ENCODE assay signal across 1 cellular context in genomic region chr1:162349635-162350330, GRCh38.
TF ChIP-seq lines count a peak whose summit lies in the region.

No MANE protein-coding gene starts in this region.

TF ChIP-seq in K562, 482 proteins besides CTCF, POLR2A, EP300 and RAD21 (continues in another document):
- 0 out of 2 replicates have a peak, but pooled peaks have one; percentile 49 for TF ChIP-seq LEF1 (IDR thresholded peaks at IDR 0.05)
- TF ChIP-seq ZNF224 (CRISPR knock-in tag; IDR thresholded peaks at IDR 0.05): no peak
- TF ChIP-seq MBD2 (IDR thresholded peaks at IDR 0.05; ENCODE audit: borderline replicate concordance, low read depth): no peak
- peak in 1 of 2 experiments; percentile 33; a peak in 1 of 4 replicates for TF ChIP-seq MNT (conservative IDR thresholded peaks at IDR 0.05)
- no peak for TF ChIP-seq PATZ1 (CRISPR knock-in tag; IDR thresholded peaks at IDR 0.05; ENCODE audit: borderline replicate concordance)
- no peak for TF ChIP-seq ZNF449 (CRISPR knock-in tag; IDR thresholded peaks at IDR 0.05)
- peak; percentile 49 for TF ChIP-seq EP400 (IDR thresholded peaks at IDR 0.05)
- TF ChIP-seq SP1 (CRISPR knock-in tag; IDR thresholded peaks at IDR 0.05): no peak
- TF ChIP-seq FOXK2 (conservative IDR thresholded peaks at IDR 0.05 in 1 of 2, IDR thresholded peaks at IDR 0.05 in 1 of 2; ENCODE audit: low read depth in 2 of 2): peak; percentile 46 to 59; a peak in 2 of 4 replicates
- TF ChIP-seq RFX5 (IDR thresholded peaks at IDR 0.05; ENCODE audit: low read depth, low read length): no peak
- no peak for TF ChIP-seq MIER1 (IDR thresholded peaks at IDR 0.05; ENCODE audit: low read depth)
- no peak for TF ChIP-seq ILF3 (IDR thresholded peaks at IDR 0.05; ENCODE audit: borderline replicate concordance)
- TF ChIP-seq NFYB (IDR thresholded peaks at IDR 0.05; ENCODE audit: extremely low read depth, insufficient read length): no peak
- no peak for TF ChIP-seq ZNF165 (CRISPR knock-in tag; IDR thresholded peaks at IDR 0.05; ENCODE audit: borderline replicate concordance)
- peak; percentile 49; the same call in 1 of the 2 replicates for TF ChIP-seq ZFX (CRISPR knock-in tag; IDR thresholded peaks at IDR 0.05)
- TF ChIP-seq XRCC5 (IDR thresholded peaks at IDR 0.05; ENCODE audit: low read depth, low read length): no peak
- TF ChIP-seq CBX1 (IDR thresholded peaks at IDR 0.05; ENCODE audit: low read depth): no peak
- no peak for TF ChIP-seq TAF1 (IDR thresholded peaks at IDR 0.05; ENCODE audit: control insufficient read depth, extremely low read depth, insufficient read depth, low read length, severe bottlenecking)
- TF ChIP-seq NFRKB (IDR thresholded peaks at IDR 0.05; ENCODE audit: low read depth): 0 out of 2 replicates have a peak, but pooled peaks have one; percentile 48
- TF ChIP-seq SRSF7 (optimal IDR thresholded peaks at IDR 0.05; ENCODE audit: low read depth, low read length): no peak
- TF ChIP-seq NFIX (CRISPR knock-in tag; IDR thresholded peaks at IDR 0.05; ENCODE audit: low read depth): no peak
- no peak for TF ChIP-seq EHMT2 (IDR thresholded peaks at IDR 0.05)
- TF ChIP-seq ATF6 (CRISPR knock-in tag; IDR thresholded peaks at IDR 0.05): 0 out of 2 replicates have a peak, but pooled peaks have one; percentile 38
- no peak for TF ChIP-seq FOXK1 (CRISPR knock-in tag; IDR thresholded peaks at IDR 0.05; ENCODE audit: borderline replicate concordance)
- no peak for TF ChIP-seq ZNF12 (CRISPR knock-in tag; IDR thresholded peaks at IDR 0.05)
- TF ChIP-seq UBTF (IDR thresholded peaks at IDR 0.05; ENCODE audit: borderline replicate concordance in 1 of 2, low read depth in 2 of 2, low read length in 2 of 2): no peak
- TF ChIP-seq USF2 (CRISPR knock-in tag; IDR thresholded peaks at IDR 0.05): no peak
- TF ChIP-seq SMAD1 (IDR thresholded peaks at IDR 0.05; ENCODE audit: low read depth, low read length, partially characterized antibody): no peak
- no peak for TF ChIP-seq MAFK (IDR thresholded peaks at IDR 0.05; ENCODE audit: low read length)
- TF ChIP-seq E2F1 (CRISPR knock-in tag; IDR thresholded peaks at IDR 0.05): no peak
- TF ChIP-seq PKNOX1 (IDR thresholded peaks at IDR 0.05): no peak
- TF ChIP-seq U2AF1 (optimal IDR thresholded peaks at IDR 0.05; ENCODE audit: low read depth, low read length): no peak
- TF ChIP-seq ZNF277 (CRISPR knock-in tag; IDR thresholded peaks at IDR 0.05; ENCODE audit: borderline replicate concordance): no peak
- TF ChIP-seq JUND (IDR thresholded peaks at IDR 0.05; ENCODE audit: borderline replicate concordance, low read depth, low read length): peak; percentile 70; the same call in 1 of the 2 replicates
- peak; percentile 60; the same call in 1 of the 3 replicates for TF ChIP-seq JUND (tag; IDR thresholded peaks at IDR 0.05; ENCODE audit: borderline replicate concordance, low read depth, low read length)
- TF ChIP-seq SMAD3 (CRISPR knock-in tag; conservative IDR thresholded peaks at IDR 0.05): no peak
- no peak for TF ChIP-seq ZC3H4 (CRISPR knock-in tag; IDR thresholded peaks at IDR 0.05; ENCODE audit: borderline replicate concordance)
- no peak for TF ChIP-seq ZNF444 (CRISPR knock-in tag; IDR thresholded peaks at IDR 0.05)
- TF ChIP-seq MBD1 (CRISPR knock-in tag; IDR thresholded peaks at IDR 0.05): no peak
- TF ChIP-seq CEBPZ (IDR thresholded peaks at IDR 0.05; ENCODE audit: borderline replicate concordance, low read depth, low read length): no peak
- TF ChIP-seq SPI1 (IDR thresholded peaks at IDR 0.05; ENCODE audit: borderline replicate concordance, low read depth, low read length): peak; percentile 85
- no peak for TF ChIP-seq ZNF57 (CRISPR knock-in tag; IDR thresholded peaks at IDR 0.05)
- TF ChIP-seq RBM22 (IDR thresholded peaks at IDR 0.05; ENCODE audit: low read depth, low read length, poor library complexity, severe bottlenecking): no peak
